ENCODE assay signal across 9 cellular contexts in the genomic region with DNA sequence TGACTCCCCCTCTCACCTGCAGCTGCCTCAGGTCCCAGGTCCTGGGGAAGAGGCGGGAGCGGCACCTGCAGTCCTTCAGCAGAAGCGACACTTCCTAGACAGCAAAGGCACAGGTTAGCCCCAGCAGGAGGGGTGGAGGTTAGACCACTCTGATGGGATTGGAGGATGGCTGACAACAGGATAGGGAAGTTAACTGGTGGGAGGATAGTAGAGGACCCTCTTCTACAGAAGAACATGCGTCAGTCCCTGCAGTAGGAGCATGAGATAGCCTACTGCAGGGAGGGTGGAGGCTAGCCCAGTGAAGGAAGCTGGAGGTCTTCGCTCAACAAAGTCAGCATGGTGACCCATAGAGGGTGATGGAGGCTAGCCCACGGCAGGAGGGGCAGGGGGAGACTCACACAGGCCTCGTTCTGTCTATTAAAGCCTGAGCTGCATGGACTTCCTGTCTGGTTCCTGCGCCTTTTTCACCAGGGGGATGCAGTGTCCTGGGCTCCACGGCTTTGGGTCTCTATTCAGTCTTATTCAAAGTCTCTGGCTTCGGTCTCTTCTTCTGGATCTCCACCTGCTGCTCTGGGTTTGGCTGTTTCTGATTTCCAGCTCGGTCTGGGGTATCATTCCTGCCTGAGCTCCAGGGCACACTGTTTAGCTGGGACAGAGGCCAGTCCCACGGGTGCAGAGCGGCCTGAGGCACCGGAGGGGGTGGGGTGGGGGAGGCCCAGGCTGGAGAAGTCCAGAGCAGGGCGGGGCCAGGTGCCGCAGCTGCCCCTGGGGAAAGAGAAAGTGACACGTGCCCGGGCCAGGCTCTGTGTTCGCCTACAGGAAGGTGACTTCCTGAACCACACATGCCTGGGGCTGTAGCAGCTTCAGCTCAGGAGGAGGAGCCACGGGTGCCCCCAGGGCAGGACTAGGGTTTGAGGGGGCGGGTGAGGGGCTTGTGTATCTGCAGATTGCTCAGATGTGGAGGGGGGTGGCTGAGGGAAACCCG. TPM values are rescaled to one million over a fixed set of nuclear protein-coding genes. Genes with fewer than 3 reads are reported as not detected.
DNase-seq lines count a peak whose midpoint lies in the region; ATAC-seq and TF ChIP-seq lines count a peak whose summit lies in the region.
"Had no signal": no experiment of that assay in that cellular context is flagged by ENCODE, and none has a peak within 500 bp of the region (broad histone marks: within the 10 kb centered on the region; RNA-seq: fewer than 3 reads in every experiment).

No MANE protein-coding gene starts in this region.

- ATAC-seq in GM18505 (IDR thresholded peaks at IDR 0.05; ENCODE audit: unreplicated experiment) (peak; percentile 44), HG03442 (IDR thresholded peaks at IDR 0.05; ENCODE audit: unreplicated experiment) (peak; percentile 75), esophagus mucosa (peak; percentile 61), foreskin keratinocyte (no peak)
- ATAC-seq in activated CD4-positive, CD25-positive, alpha-beta regulatory T cell treated with anti-CD3 and anti-CD28 coated beads, Interleukin-2, amount 50 U/mL, for 24 hours, result peak; percentile 88 to 92

- H3K4me3 Mint-ChIP-seq in stimulated activated naive CD8-positive, alpha-beta T cell treated with anti-CD3 and anti-CD28 coated beads, Interleukin-15, Interleukin-2, amounts not matched to agents 100 ng/mL and 50 ng/mL, for 24 hours, result peak overlapping the region; percentile 70
- H3K4me3 Mint-ChIP-seq in glutamatergic neuron (ENCODE audit: unreplicated experiment), result no peak overlapping the region

- H3K27me3 Mint-ChIP-seq in stimulated activated naive CD8-positive, alpha-beta T cell treated with anti-CD3 and anti-CD28 coated beads, Interleukin-15, Interleukin-2, amounts not matched to agents 100 ng/mL and 50 ng/mL, for 24 hours, result no peaks in the 10 kb centered on the region
- H3K27me3 Mint-ChIP-seq in glutamatergic neuron (ENCODE audit: unreplicated experiment), result peaks cover 12% of the 10 kb centered on the region

- peak; percentile 47 for TF ChIP-seq POLR2A in GM18505 (IDR thresholded peaks at IDR 0.05; ENCODE audit: borderline replicate concordance, extremely low read depth, insufficient read depth, insufficient read length)

- peak overlapping the region; percentile 86 for H3K27ac Mint-ChIP-seq in stimulated activated naive CD8-positive, alpha-beta T cell treated with anti-CD3 and anti-CD28 coated beads, Interleukin-15, Interleukin-2, amounts not matched to agents 100 ng/mL and 50 ng/mL, for 24 hours
- no peak overlapping the region for H3K27ac Mint-ChIP-seq in glutamatergic neuron (ENCODE audit: unreplicated experiment)

- H3K36me3 Mint-ChIP-seq in stimulated activated naive CD8-positive, alpha-beta T cell treated with anti-CD3 and anti-CD28 coated beads, Interleukin-15, Interleukin-2, amounts not matched to agents 100 ng/mL and 50 ng/mL, for 24 hours (ENCODE audit: low read depth), result no peaks in the 10 kb centered on the region
- H3K36me3 Mint-ChIP-seq in glutamatergic neuron (ENCODE audit: unreplicated experiment), result no peaks in the 10 kb centered on the region

- peaks cover 23% of the 10 kb centered on the region for H3K4me1 Mint-ChIP-seq in stimulated activated naive CD8-positive, alpha-beta T cell treated with anti-CD3 and anti-CD28 coated beads, Interleukin-15, Interleukin-2, amounts not matched to agents 100 ng/mL and 50 ng/mL, for 24 hours (ENCODE audit: low read depth)
- H3K4me1 Mint-ChIP-seq in glutamatergic neuron (ENCODE audit: low read depth, unreplicated experiment), result no peaks in the 10 kb centered on the region

- peaks cover 21% of the 10 kb centered on the region for H3K27me3 ChIP-seq in foreskin keratinocyte

- intact Hi-C loops in head of caudate nucleus (cut with DNase I), result no loop called here

- H3K27ac ChIP-seq in foreskin keratinocyte, result no peak overlapping the region

- no peak for DNase-seq in foreskin keratinocyte
- no peak for DNase-seq in glutamatergic neuron
- no peak for DNase-seq in head of caudate nucleus

- no peak for TF ChIP-seq CTCF in foreskin keratinocyte (conservative IDR thresholded peaks at IDR 0.05)
- no peak for TF ChIP-seq CTCF in glutamatergic neuron (IDR thresholded peaks at IDR 0.05; ENCODE audit: partially characterized antibody, unreplicated experiment)

- no peaks in the 10 kb centered on the region for H3K9me3 Mint-ChIP-seq in stimulated activated naive CD8-positive, alpha-beta T cell treated with anti-CD3 and anti-CD28 coated beads, Interleukin-15, Interleukin-2, amounts not matched to agents 100 ng/mL and 50 ng/mL, for 24 hours
- no peaks in the 10 kb centered on the region for H3K9me3 Mint-ChIP-seq in glutamatergic neuron (ENCODE audit: unreplicated experiment)

- H3K4me1 ChIP-seq in foreskin keratinocyte, result no peaks in the 10 kb centered on the region

RNA-seq across cellular contexts. Expression of gene IFNL3, which starts 7.3 kb away (rescaled TPM):
- total RNA-seq in esophagus mucosa, result not detected
- total RNA-seq in foreskin keratinocyte, result not detected in 2 replicates
- polyA plus RNA-seq in foreskin keratinocyte, result not detected in 2 replicates
- not detected for total RNA-seq in glutamatergic neuron (ENCODE audit: unreplicated experiment)
- total RNA-seq: kidney epithelial cell had no signal

RNA-seq across cellular contexts. Expression of gene IFNL4, which starts 11.2 kb away (rescaled TPM):
- total RNA-seq in esophagus mucosa (not detected), foreskin keratinocyte (not detected in 2 replicates), glutamatergic neuron (ENCODE audit: unreplicated experiment) (not detected)
- polyA plus RNA-seq in foreskin keratinocyte, result not detected in 2 replicates
- total RNA-seq: kidney epithelial cell had no signal

RNA-seq across cellular contexts. Expression of gene IFNL2, which starts 30.7 kb away (rescaled TPM):
- total RNA-seq in esophagus mucosa, result not detected
- not detected in 2 replicates for total RNA-seq in foreskin keratinocyte
- polyA plus RNA-seq in foreskin keratinocyte, result not detected in 2 replicates
- total RNA-seq in glutamatergic neuron (ENCODE audit: unreplicated experiment), result not detected
- total RNA-seq: kidney epithelial cell had no signal

RNA-seq across cellular contexts. Expression of gene SYCN, which starts 33.4 kb away (rescaled TPM):
- total RNA-seq in esophagus mucosa, result not detected
- total RNA-seq in foreskin keratinocyte, result not detected in 2 replicates
- polyA plus RNA-seq in foreskin keratinocyte, result not detected in 2 replicates
- total RNA-seq in glutamatergic neuron (ENCODE audit: unreplicated experiment), result not detected
- total RNA-seq: kidney epithelial cell had no signal

RNA-seq across cellular contexts. Expression of gene NCCRP1, which starts 40.7 kb away (rescaled TPM):
- total RNA-seq in esophagus mucosa (298 TPM), foreskin keratinocyte (0.32 and 0.48 TPM in 2 replicates), glutamatergic neuron (ENCODE audit: unreplicated experiment) (0.61 TPM)
- 0.23 and 0.46 TPM in 2 replicates for polyA plus RNA-seq in foreskin keratinocyte
